In genomic region chr1:89865498-89866385, GRCh38 we compare ENCODE assay signal across 10 cellular contexts. TPM values are rescaled to one million over a fixed set of nuclear protein-coding genes. Genes with fewer than 3 reads are reported as not detected.
DNase-seq lines count a peak whose midpoint lies in the region; ATAC-seq and TF ChIP-seq lines count a peak whose summit lies in the region.
"Had no signal": no experiment of that assay in that cellular context is flagged by ENCODE, and none has a peak within 500 bp of the region (broad histone marks: within the 10 kb centered on the region; RNA-seq: fewer than 3 reads in every experiment).

No MANE protein-coding gene starts in this region.

- no TSS peak for BruUV-seq in HCT116 (replicated peaks; lab: Mats Ljungman, UMichigan)

- no peak for TF ChIP-seq CTCF in HCT116 (IDR thresholded peaks at IDR 0.05 in 2 of 3, conservative IDR thresholded peaks at IDR 0.05 in 1 of 3; ENCODE audit: borderline replicate concordance in 1 of 3, insufficient read depth in 1 of 3, low read depth in 2 of 3, low read length in 2 of 3)

- no peaks in the 10 kb centered on the region for H3K36me3 ChIP-seq in HCT116 (ENCODE audit: control insufficient read depth in 1 of 2, insufficient read depth in 2 of 2, low read length in 2 of 2)
- H3K36me3 ChIP-seq: ovary had no signal

- peaks cover 21 to 22% of the 10 kb centered on the region in 2 experiments for H3K4me1 ChIP-seq in HCT116 (ENCODE audit: control insufficient read depth in 1 of 2, insufficient read depth in 2 of 2, low read length in 2 of 2)

- no peaks in the 10 kb centered on the region for H4K20me1 ChIP-seq in HCT116 (ENCODE audit: insufficient read depth)

- no peaks in the 10 kb centered on the region for H3K27me3 ChIP-seq in HCT116 (ENCODE audit: insufficient read depth, low read length)
- H3K27me3 ChIP-seq: ovary had no signal

- DNase-seq in AG08395 (ENCODE audit: low spot score) (peak; percentile 81), HCT116 (ENCODE audit: low read depth, low spot score) (peak; percentile 64), iris pigment epithelial cell (ENCODE audit: low read depth) (peak; percentile 85), HK-2 (ENCODE audit: unreplicated experiment) (no peak), middle frontal gyrus (ENCODE audit: extremely low spot score, low spot score) (no peak)
- DNase-seq: NCI-H82, ovary had no signal

- POLR2A ChIA-PET in HCT116 (lab: Charles Lee), result no interaction called here

- H3K79me2 ChIP-seq in HCT116 (ENCODE audit: insufficient read depth, low read length), result peaks cover 5% of the 10 kb centered on the region; the same call in 1 of the 2 replicates

- no peaks in the 10 kb centered on the region for H3K9me3 ChIP-seq in HCT116 (ENCODE audit: control insufficient read depth in 1 of 2, insufficient read depth in 1 of 2, low read depth in 1 of 2, low read length in 2 of 2)
- H3K9me3 ChIP-seq: ovary had no signal

- peak overlapping the region in 1 of 2 experiments; percentile 5; a peak in 1 of 4 replicates for H3K4me3 ChIP-seq in HCT116 (replicated peaks in 1 of 2; ENCODE audit: low read depth in 1 of 2, low read length in 2 of 2)
- H3K4me3 ChIP-seq: ovary had no signal

- RAD21 ChIA-PET in HCT116 (lab: Charles Lee; ENCODE audit: low non-redundant PET in 1 of 2, low total read pairs in 2 of 2, uncharacterized antibody in 2 of 2, unreplicated experiment in 2 of 2), result no interaction called here

- peak overlapping the region; percentile 33; the same call in 1 of the 2 replicates for H3K9ac ChIP-seq in HCT116 (ENCODE audit: low read length)

- no peak for TF ChIP-seq RAD21 in HCT116 (IDR thresholded peaks at IDR 0.05; ENCODE audit: low read depth)

- ATAC-seq in HCT116 (peak; percentile 88), GM21529 (IDR thresholded peaks at IDR 0.05; ENCODE audit: unreplicated experiment) (no peak), GM21786 (IDR thresholded peaks at IDR 0.05; ENCODE audit: unreplicated experiment) (no peak)

- H3K9me2 ChIP-seq in HCT116 (ENCODE audit: insufficient read depth), result no peaks in the 10 kb centered on the region

- intact Hi-C loops in HCT116 (cut with micrococcal nuclease), result no loop called here

- H3K27ac ChIP-seq in HCT116 (ENCODE audit: low read depth, low read length) (peak overlapping the region; percentile 65; the same call in 1 of the 2 replicates), angular gyrus (ENCODE audit: low read depth, low read length) (peak overlapping the region; percentile 20)
- H3K27ac ChIP-seq: ovary had no signal

- no peak overlapping the region for H2AFZ ChIP-seq in HCT116 (ENCODE audit: low read depth, low read length, poor library complexity, severe bottlenecking)

- H3K4me2 ChIP-seq in HCT116 (ENCODE audit: low read length), result peak overlapping the region; percentile 44

- TF ChIP-seq POLR2A in HCT116 (IDR thresholded peaks at IDR 0.05; ENCODE audit: borderline replicate concordance, extremely low read depth, insufficient read depth, insufficient read length), result no peak

- CTCF ChIA-PET in HCT116 (lab: Charles Lee), result interaction anchor here (1.1 kb wide), 1 partner anchor 23 kb away, joined by 3 read pairs; no protein-coding TSS in a partner anchor

TF ChIP-seq in HCT116, 20 proteins besides CTCF, POLR2A, EP300 and RAD21:
- TF ChIP-seq TCF7L2 (IDR thresholded peaks at IDR 0.05; ENCODE audit: borderline replicate concordance, extremely low read depth, insufficient read depth, insufficient read length), result peak; percentile 67
- peak; percentile 65; the same call in 1 of the 2 replicates for TF ChIP-seq SIN3A (IDR thresholded peaks at IDR 0.05; ENCODE audit: low read depth)
- no peak for TF ChIP-seq YY1 (IDR thresholded peaks at IDR 0.05; ENCODE audit: extremely low read depth, insufficient replicate concordance, low read depth, low read length)
- TF ChIP-seq, protein P1, sequence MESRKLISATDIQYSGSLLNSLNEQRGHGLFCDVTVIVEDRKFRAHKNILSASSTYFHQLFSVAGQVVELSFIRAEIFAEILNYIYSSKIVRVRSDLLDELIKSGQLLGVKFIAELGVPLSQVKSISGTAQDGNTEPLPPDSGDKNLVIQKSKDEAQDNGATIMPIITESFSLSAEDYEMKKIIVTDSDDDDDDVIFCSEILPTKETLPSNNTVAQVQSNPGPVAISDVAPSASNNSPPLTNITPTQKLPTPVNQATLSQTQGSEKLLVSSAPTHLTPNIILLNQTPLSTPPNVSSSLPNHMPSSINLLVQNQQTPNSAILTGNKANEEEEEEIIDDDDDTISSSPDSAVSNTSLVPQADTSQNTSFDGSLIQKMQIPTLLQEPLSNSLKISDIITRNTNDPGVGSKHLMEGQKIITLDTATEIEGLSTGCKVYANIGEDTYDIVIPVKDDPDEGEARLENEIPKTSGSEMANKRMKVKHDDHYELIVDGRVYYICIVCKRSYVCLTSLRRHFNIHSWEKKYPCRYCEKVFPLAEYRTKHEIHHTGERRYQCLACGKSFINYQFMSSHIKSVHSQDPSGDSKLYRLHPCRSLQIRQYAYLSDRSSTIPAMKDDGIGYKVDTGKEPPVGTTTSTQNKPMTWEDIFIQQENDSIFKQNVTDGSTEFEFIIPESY (IDR thresholded peaks at IDR 0.05; ENCODE audit: extremely low read depth, insufficient replicate concordance, low read length), result no peak
- peak; percentile 89 for TF ChIP-seq FOSL1 (IDR thresholded peaks at IDR 0.05; ENCODE audit: low read depth)
- peak; percentile 74; the same call in 1 of the 2 replicates for TF ChIP-seq CBX3 (IDR thresholded peaks at IDR 0.05; ENCODE audit: low read depth)
- no peak for TF ChIP-seq EZH2 (IDR thresholded peaks at IDR 0.05)
- TF ChIP-seq ZNF274 (IDR thresholded peaks at IDR 0.05; ENCODE audit: low read depth, low read length), result no peak
- no peak for TF ChIP-seq EGR1 (IDR thresholded peaks at IDR 0.05; ENCODE audit: low read depth)
- peak; percentile 84 for TF ChIP-seq SP1 (IDR thresholded peaks at IDR 0.05; ENCODE audit: low read depth)
- TF ChIP-seq POLR2AphosphoS5 (IDR thresholded peaks at IDR 0.05; ENCODE audit: low read depth, low read length), result 0 out of 2 replicates have a peak, but pooled peaks have one; percentile 20
- peak; percentile 42; the same call in 1 of the 2 replicates for TF ChIP-seq SRF (IDR thresholded peaks at IDR 0.05; ENCODE audit: low read depth)
- TF ChIP-seq JUND (IDR thresholded peaks at IDR 0.05), result peak; percentile 89
- no peak for TF ChIP-seq ELF1 (IDR thresholded peaks at IDR 0.05; ENCODE audit: borderline replicate concordance, low read depth)
- TF ChIP-seq, protein P2, sequence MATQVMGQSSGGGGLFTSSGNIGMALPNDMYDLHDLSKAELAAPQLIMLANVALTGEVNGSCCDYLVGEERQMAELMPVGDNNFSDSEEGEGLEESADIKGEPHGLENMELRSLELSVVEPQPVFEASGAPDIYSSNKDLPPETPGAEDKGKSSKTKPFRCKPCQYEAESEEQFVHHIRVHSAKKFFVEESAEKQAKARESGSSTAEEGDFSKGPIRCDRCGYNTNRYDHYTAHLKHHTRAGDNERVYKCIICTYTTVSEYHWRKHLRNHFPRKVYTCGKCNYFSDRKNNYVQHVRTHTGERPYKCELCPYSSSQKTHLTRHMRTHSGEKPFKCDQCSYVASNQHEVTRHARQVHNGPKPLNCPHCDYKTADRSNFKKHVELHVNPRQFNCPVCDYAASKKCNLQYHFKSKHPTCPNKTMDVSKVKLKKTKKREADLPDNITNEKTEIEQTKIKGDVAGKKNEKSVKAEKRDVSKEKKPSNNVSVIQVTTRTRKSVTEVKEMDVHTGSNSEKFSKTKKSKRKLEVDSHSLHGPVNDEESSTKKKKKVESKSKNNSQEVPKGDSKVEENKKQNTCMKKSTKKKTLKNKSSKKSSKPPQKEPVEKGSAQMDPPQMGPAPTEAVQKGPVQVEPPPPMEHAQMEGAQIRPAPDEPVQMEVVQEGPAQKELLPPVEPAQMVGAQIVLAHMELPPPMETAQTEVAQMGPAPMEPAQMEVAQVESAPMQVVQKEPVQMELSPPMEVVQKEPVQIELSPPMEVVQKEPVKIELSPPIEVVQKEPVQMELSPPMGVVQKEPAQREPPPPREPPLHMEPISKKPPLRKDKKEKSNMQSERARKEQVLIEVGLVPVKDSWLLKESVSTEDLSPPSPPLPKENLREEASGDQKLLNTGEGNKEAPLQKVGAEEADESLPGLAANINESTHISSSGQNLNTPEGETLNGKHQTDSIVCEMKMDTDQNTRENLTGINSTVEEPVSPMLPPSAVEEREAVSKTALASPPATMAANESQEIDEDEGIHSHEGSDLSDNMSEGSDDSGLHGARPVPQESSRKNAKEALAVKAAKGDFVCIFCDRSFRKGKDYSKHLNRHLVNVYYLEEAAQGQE (IDR thresholded peaks at IDR 0.05; ENCODE audit: low read depth), result no peak
- TF ChIP-seq, protein P3, sequence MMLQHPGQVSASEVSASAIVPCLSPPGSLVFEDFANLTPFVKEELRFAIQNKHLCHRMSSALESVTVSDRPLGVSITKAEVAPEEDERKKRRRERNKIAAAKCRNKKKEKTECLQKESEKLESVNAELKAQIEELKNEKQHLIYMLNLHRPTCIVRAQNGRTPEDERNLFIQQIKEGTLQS (IDR thresholded peaks at IDR 0.05), result 0 out of 2 replicates have a peak, but pooled peaks have one; percentile 20
- peak; percentile 99 for TF ChIP-seq CEBPB (IDR thresholded peaks at IDR 0.05; ENCODE audit: low read depth)
- no peak for TF ChIP-seq ZFX (IDR thresholded peaks at IDR 0.05)
- no peak for TF ChIP-seq EZH2phosphoT487 (IDR thresholded peaks at IDR 0.05; ENCODE audit: borderline replicate concordance)
- peak; percentile 54 for TF ChIP-seq MAX (IDR thresholded peaks at IDR 0.05)

RNA-seq across cellular contexts. Expression of gene LRRC8D, which starts 44.9 kb away (rescaled TPM):
- 15.0 TPM for total RNA-seq in HCT116 (2021; ENCODE audit: unreplicated experiment)
- 9.2 and 11.5 TPM in 2 replicates for polyA plus RNA-seq in HCT116 (2012)

Comparison
In these comparisons a context has a peak if more than half of its experiments do, and no peak if none do; other contexts are left out.
1. DNase-seq: peak in AG08395 (single experiment), HCT116 (single experiment) and iris pigment epithelial cell (single experiment); none in HK-2 (single experiment) and middle frontal gyrus (single experiment).